ENCODE assay signal across 21 cellular contexts in the genomic region with DNA sequence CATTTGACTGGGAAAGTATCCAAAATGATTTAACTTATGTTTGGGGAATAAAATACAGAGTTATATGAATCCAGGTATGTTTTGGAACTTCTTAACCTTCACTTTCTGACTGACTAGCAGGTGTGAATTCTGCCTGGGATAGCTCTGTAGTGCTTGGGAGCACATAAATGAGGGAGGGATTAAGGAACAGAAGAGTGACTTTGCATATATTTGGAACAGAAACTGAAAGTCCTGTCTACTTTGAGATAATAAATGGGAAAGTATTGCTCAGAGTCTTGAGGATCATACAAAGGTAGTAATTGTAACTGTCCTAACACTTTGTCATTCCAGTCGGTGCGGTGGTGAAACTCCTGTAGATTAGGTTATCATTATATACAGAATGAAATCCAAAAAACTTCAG.
DNase-seq lines count a peak whose midpoint lies in the region; ATAC-seq, FAIRE-seq and TF ChIP-seq lines count a peak whose summit lies in the region.
"Had no signal": no experiment of that assay in that cellular context is flagged by ENCODE, and none has a peak within 500 bp of the region (broad histone marks: within the 10 kb centered on the region; RNA-seq: fewer than 3 reads in every experiment).

No MANE protein-coding gene starts in this region.

- TF ChIP-seq CTCF in A673 (conservative IDR thresholded peaks at IDR 0.05; ENCODE audit: low read depth, low read length) (no peak), pancreas (IDR thresholded peaks at IDR 0.05) (no peak), psoas muscle (IDR thresholded peaks at IDR 0.05) (no peak), sigmoid colon (IDR thresholded peaks at IDR 0.05) (no peak)

- ATAC-seq in pancreas (peak in 3 of 4 donors; percentile 26 to 77 (median 71)), psoas muscle (no peak)
- ATAC-seq: GM23338 had no signal

- intact Hi-C loops in A673 (cut with micrococcal nuclease; ENCODE audit: unreplicated experiment) = no loop called here
- intact Hi-C loops in pancreas (cut with DNase I) = no loop called here
- intact Hi-C loops in psoas muscle (cut with DNase I) = no loop called here
- intact Hi-C loops in sigmoid colon (cut with DNase I) = no loop called here

- H3K27me3 ChIP-seq in A673 (replicated peaks; ENCODE audit: insufficient read depth, low read depth, low read length, poor library complexity) = no peaks in the 10 kb centered on the region
- no peaks in the 10 kb centered on the region for H3K27me3 ChIP-seq in pancreas
- H3K27me3 ChIP-seq in psoas muscle (ENCODE audit: insufficient read depth in 3 of 3, low read length in 2 of 3) = no peaks in the 10 kb centered on the region
- no peaks in the 10 kb centered on the region for H3K27me3 ChIP-seq in sigmoid colon

- BruUV-seq in A673 (replicated peaks; lab: Mats Ljungman, UMichigan) = no TSS peak

- H3K9me3 ChIP-seq in A673 (ENCODE audit: low read depth, low read length, poor library complexity, severe bottlenecking) (no peaks in the 10 kb centered on the region), pancreas (no peaks in the 10 kb centered on the region), psoas muscle (no peaks in the 10 kb centered on the region), sigmoid colon (no peaks in the 10 kb centered on the region)
- H3K9me3 ChIP-seq: Caco-2, HAP-1 had no signal

- H3K27ac ChIP-seq in A673 (ENCODE audit: low read depth, low read length, poor library complexity, severe bottlenecking) = no peak overlapping the region
- no peak overlapping the region for H3K27ac ChIP-seq in pancreas
- no peak overlapping the region for H3K27ac ChIP-seq in psoas muscle
- H3K27ac ChIP-seq in sigmoid colon = no peak overlapping the region
- H3K27ac ChIP-seq: 22Rv1 had no signal

- H3K4me1 ChIP-seq in A673 (ENCODE audit: insufficient read depth, low read length, poor library complexity, severe bottlenecking) (peaks cover 7% of the 10 kb centered on the region), pancreas (peaks cover 0 to 4% (median 0%) of the 10 kb centered on the region in 3 donors), psoas muscle (no peaks in the 10 kb centered on the region), sigmoid colon (no peaks in the 10 kb centered on the region)
- H3K4me1 ChIP-seq: Caco-2, HAP-1 had no signal

- TF ChIP-seq POLR2A in sigmoid colon (IDR thresholded peaks at IDR 0.05) = no peak

- WGBS in pancreas, 2 donors = 6 to 11% methylated on average over 2 of the region's 2 CpGs
- WGBS in psoas muscle, 3 donors = 84 to 96% (median 86%) methylated on average over 2 of the region's 2 CpGs
- WGBS in sigmoid colon, 2 donors = 28 to 79% methylated on average over 2 of the region's 2 CpGs

- CTCF ChIA-PET in A673 (lab: Charles Lee) (no interaction called here), HEK293T (lab: Yijun Ruan, JAX) (no interaction called here)

- DNase-seq in A673 (ENCODE audit: low spot score) (peak; percentile 9), H4 (ENCODE audit: low spot score) (peak; percentile 16), OCI-M1 (lab: John Stamatoyannopoulos, UW) (peak; percentile 77), pancreas (no peak), psoas muscle (no peak), NCI-H345 (lab: John Stamatoyannopoulos, UW) (no peak), sigmoid colon (no peak), HEK293T (ENCODE audit: extremely low spot score) (no peak)
- DNase-seq: C1 segment of cervical spinal cord; Caco-2; CD4-positive, alpha-beta memory T cell; DMS153; DND-41 had no signal

- POLR2A ChIA-PET in A673 (lab: Charles Lee; ENCODE audit: low non-redundant PET) = no interaction called here
- POLR2A ChIA-PET in HEK293T (lab: Yijun Ruan, JAX) = no interaction called here

- TF ChIP-seq EP300 in sigmoid colon (IDR thresholded peaks at IDR 0.05) = no peak

- no peak for FAIRE-seq in pancreas (lab: Jason Lieb, UNC)
- FAIRE-seq: A204.1, G401.6, GM12892, GM19239, H54 had no signal

- H3K36me3 ChIP-seq in A673 (ENCODE audit: insufficient read depth, low read length, poor library complexity, severe bottlenecking) (no peaks in the 10 kb centered on the region), pancreas (no peaks in the 10 kb centered on the region), psoas muscle (ENCODE audit: insufficient read depth in 1 of 2, low read depth in 1 of 2) (no peaks in the 10 kb centered on the region), sigmoid colon (no peaks in the 10 kb centered on the region)
- H3K36me3 ChIP-seq: HAP-1 had no signal

- H3K4me3 ChIP-seq in A673 (ENCODE audit: low read depth, low read length, poor library complexity, severe bottlenecking) (no peak overlapping the region), pancreas (no peak overlapping the region), psoas muscle (no peak overlapping the region), sigmoid colon (no peak overlapping the region)
- H3K4me3 ChIP-seq: GM23338, HAP-1 had no signal

TF ChIP-seq in HEK293T, 16 proteins besides CTCF, POLR2A, EP300 and RAD21:
- TF ChIP-seq FOXM1 (IDR thresholded peaks at IDR 0.05; ENCODE audit: borderline replicate concordance) (no peak), LEF1 (IDR thresholded peaks at IDR 0.05; ENCODE audit: borderline replicate concordance) (no peak), SUZ12 (IDR thresholded peaks at IDR 0.05) (no peak), TARDBP (IDR thresholded peaks at IDR 0.05) (no peak), ZNF384 (IDR thresholded peaks at IDR 0.05) (no peak), FOXA1 (IDR thresholded peaks at IDR 0.05) (no peak), HDGF (IDR thresholded peaks at IDR 0.05; ENCODE audit: borderline replicate concordance) (no peak), FOXK2 (IDR thresholded peaks at IDR 0.05) (no peak), NFRKB (IDR thresholded peaks at IDR 0.05) (no peak), L3MBTL2 (conservative IDR thresholded peaks at IDR 0.05) (no peak), CTBP1 (IDR thresholded peaks at IDR 0.05; ENCODE audit: borderline replicate concordance) (no peak), ELF4 (IDR thresholded peaks at IDR 0.05) (no peak), SP1 (IDR thresholded peaks at IDR 0.05) (no peak), ARNT (IDR thresholded peaks at IDR 0.05) (no peak), BHLHE40 (IDR thresholded peaks at IDR 0.05; ENCODE audit: borderline replicate concordance) (no peak)
- TF ChIP-seq, protein P1, sequence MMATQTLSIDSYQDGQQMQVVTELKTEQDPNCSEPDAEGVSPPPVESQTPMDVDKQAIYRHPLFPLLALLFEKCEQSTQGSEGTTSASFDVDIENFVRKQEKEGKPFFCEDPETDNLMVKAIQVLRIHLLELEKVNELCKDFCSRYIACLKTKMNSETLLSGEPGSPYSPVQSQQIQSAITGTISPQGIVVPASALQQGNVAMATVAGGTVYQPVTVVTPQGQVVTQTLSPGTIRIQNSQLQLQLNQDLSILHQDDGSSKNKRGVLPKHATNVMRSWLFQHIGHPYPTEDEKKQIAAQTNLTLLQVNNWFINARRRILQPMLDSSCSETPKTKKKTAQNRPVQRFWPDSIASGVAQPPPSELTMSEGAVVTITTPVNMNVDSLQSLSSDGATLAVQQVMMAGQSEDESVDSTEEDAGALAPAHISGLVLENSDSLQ (IDR thresholded peaks at IDR 0.05) = no peak

Comparison
In these comparisons a context has a peak if more than half of its experiments do, and no peak if none do; other contexts are left out.
1. DNase-seq: peak in A673 (single experiment), H4 (single experiment) and OCI-M1 (single experiment); none in pancreas (0 of 6), psoas muscle (0 of 2), NCI-H345 (single experiment), sigmoid colon (single experiment) and HEK293T (single experiment).
2. ATAC-seq: peak in pancreas (3 of 4); none in psoas muscle (0 of 4).